ENCODE assay signal across 10 cellular contexts in genomic region chr12:127038152-127038551, GRCh38.
"Had no signal": no experiment of that assay in that cellular context is flagged by ENCODE, and none has a peak within 500 bp of the region (broad histone marks: within the 10 kb centered on the region; RNA-seq: fewer than 3 reads in every experiment).

No MANE protein-coding gene starts in this region.

- ATAC-seq: GM23338, HCT116 had no signal

- H3K27ac Mint-ChIP-seq: GM23338, H9 had no signal

- H3K36me3 ChIP-seq: HAP-1 had no signal

- H3K4me1 ChIP-seq: HAP-1 had no signal

- H3K4me3 ChIP-seq: GM23248, GM23338, HAP-1 had no signal

- FAIRE-seq: H1, H54 had no signal

- H3K4me3 Mint-ChIP-seq: GM23338, H9 had no signal

- H3K4me2 ChIP-seq: GM23338 had no signal

- H3K9me3 Mint-ChIP-seq: H9 had no signal

- H2AFZ ChIP-seq: GM23248, GM23338 had no signal

- DNase-seq: GM23248, GOT3, H7, H9, HCEC 1CT had no signal

- H3K27ac ChIP-seq: GM23248 had no signal

- H3K9ac ChIP-seq: GM23248 had no signal

- H3K4me1 Mint-ChIP-seq: GM23338 had no signal
